ENCODE assay signal across 11 cellular contexts in genomic region chr21:45309541-45310381, GRCh38. TPM values are rescaled to one million over a fixed set of nuclear protein-coding genes. Genes with fewer than 3 reads are reported as not detected.
A peak's percentile ranks its signal among the peaks of the same experiment; 100 is the strongest.
DNase-seq lines count a peak whose midpoint lies in the region; ATAC-seq, FAIRE-seq and TF ChIP-seq lines count a peak whose summit lies in the region.
"Had no signal": no experiment of that assay in that cellular context is flagged by ENCODE, and none has a peak within 500 bp of the region (broad histone marks: within the 10 kb centered on the region; RNA-seq: fewer than 3 reads in every experiment).

No MANE protein-coding gene starts in this region.

- peak overlapping the region in 3 of 4 donors; percentile 26 to 64 (median 44) for H3K27ac ChIP-seq in pancreas
- no peak overlapping the region for H3K27ac ChIP-seq in vagina

- no peaks in the 10 kb centered on the region for H3K36me3 ChIP-seq in pancreas
- H3K36me3 ChIP-seq in vagina, result no peaks in the 10 kb centered on the region

- intact Hi-C loops in Right ventricle myocardium inferior (cut with DNase I) (no loop called here), left ventricle myocardium superior (cut with micrococcal nuclease) (loop anchor here (10.0 kb wide), 1 partner anchor 65 kb away; no protein-coding TSS in a partner anchor), left cardiac atrium (cut with DNase I) (no loop called here), pancreas (cut with DNase I) (no loop called here), vagina (cut with DNase I) (loop anchor here (2.0 to 5.0 kb wide), 2 partner anchors 15 to 38 kb away; no protein-coding TSS in a partner anchor)

- ATAC-seq in Right ventricle myocardium inferior (no peak), left ventricle myocardium superior (no peak), left cardiac atrium (peak; percentile 3 to 8), pancreas (peak in 2 of 4 donors; percentile 15 to 22), HG02970 (IDR thresholded peaks at IDR 0.05; ENCODE audit: low FRiP score, unreplicated experiment) (no peak), HG02678 (IDR thresholded peaks at IDR 0.05; ENCODE audit: unreplicated experiment) (no peak)

- DNase-seq in Right ventricle myocardium inferior (ENCODE audit: missing footprints), result peak; percentile 64
- no peak for DNase-seq in left ventricle myocardium superior
- DNase-seq in left cardiac atrium, result peak; percentile 73
- DNase-seq in pancreas, result peak in 2 of 6 donors; percentile 42 to 54
- DNase-seq in NCI-H1048 (lab: John Stamatoyannopoulos, UW), result no peak
- DNase-seq in vagina (ENCODE audit: extremely low spot score in 2 of 2), result no peak
- DNase-seq: DMS79, occipital lobe had no signal

- 46 to 51% methylated on average over 20 of the region's 20 CpGs for whole genome bisulfite sequencing in pancreas, 2 donors

- H3K4me3 ChIP-seq in pancreas (no peak overlapping the region), vagina (no peak overlapping the region)

- FAIRE-seq in pancreas (lab: Jason Lieb, UNC), result no peak
- FAIRE-seq: A204.1 had no signal

- no peak for TF ChIP-seq CTCF in pancreas (IDR thresholded peaks at IDR 0.05)
- TF ChIP-seq CTCF in vagina (IDR thresholded peaks at IDR 0.05), result no peak

- H3K4me1 ChIP-seq in pancreas, result peaks cover 3 to 7% (median 4%) of the 10 kb centered on the region in 3 donors
- H3K4me1 ChIP-seq in vagina, result peaks cover 28% of the 10 kb centered on the region

- no peak for TF ChIP-seq POLR2A in vagina (IDR thresholded peaks at IDR 0.05)

- H3K9me3 ChIP-seq in pancreas (no peaks in the 10 kb centered on the region), vagina (no peaks in the 10 kb centered on the region)

- H3K27me3 ChIP-seq in pancreas (peaks cover 0 to 4% (median 0%) of the 10 kb centered on the region in 4 donors), vagina (no peaks in the 10 kb centered on the region)

RNA-seq across cellular contexts. Expression of gene POFUT2, which starts 22.1 kb away (rescaled TPM):
- 16.9 TPM for total RNA-seq in Right ventricle myocardium inferior
- total RNA-seq in left ventricle myocardium superior, result 15.7 TPM
- total RNA-seq in left cardiac atrium, result 10 to 100 TPM; 18.1 to 20.3 TPM
- 10 to 100 TPM; 10.1 to 22.5 (median 13.5) TPM for total RNA-seq in pancreas
- polyA plus RNA-seq in pancreas, result 10 to 100 TPM; 42.5 to 46.9 TPM
- total RNA-seq in vagina, result 38.3 TPM

Comparison
In these comparisons a context has a peak if more than half of its experiments do, and no peak if none do; other contexts are left out.
1. ATAC-seq: peak in left cardiac atrium (2 of 2); none in Right ventricle myocardium inferior (single experiment), left ventricle myocardium superior (single experiment), HG02970 (single experiment) and HG02678 (single experiment).
2. DNase-seq: peak in Right ventricle myocardium inferior (single experiment) and left cardiac atrium (single experiment); none in left ventricle myocardium superior (single experiment), NCI-H1048 (single experiment) and vagina (0 of 2).
3. intact Hi-C loops: an anchor here in left ventricle myocardium superior (10.0 kb wide) and vagina (2.0 to 5.0 kb wide); none called in Right ventricle myocardium inferior, left cardiac atrium and pancreas.